34 cellular contexts compared by ENCODE assay signal in the genomic region with DNA sequence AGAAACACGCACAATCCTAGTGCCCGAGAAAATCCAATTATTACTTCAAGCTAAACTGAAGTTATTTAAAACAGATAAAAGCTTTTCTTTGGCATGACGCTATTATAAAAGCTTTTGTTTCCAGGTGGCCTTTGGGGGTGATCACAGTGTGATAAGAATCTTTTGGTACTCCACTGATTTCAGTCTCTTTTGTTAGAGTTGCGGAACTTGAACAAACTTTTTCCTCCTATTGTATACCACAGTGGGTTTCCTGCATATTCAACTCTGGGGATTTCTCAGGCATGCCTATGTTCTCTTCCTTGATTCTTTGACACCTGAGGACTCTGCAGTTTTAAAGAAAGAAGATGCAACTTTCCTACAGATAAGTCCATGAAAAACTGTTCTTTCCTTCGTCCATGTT.
"Had no signal": no experiment of that assay in that cellular context is flagged by ENCODE, and none has a peak within 500 bp of the region (broad histone marks: within the 10 kb centered on the region; RNA-seq: fewer than 3 reads in every experiment).

No MANE protein-coding gene starts in this region.

- ATAC-seq: activated CD4-positive, alpha-beta T cell treated with anti-CD3 and anti-CD28 coated beads for 36 hours; activated CD8-positive, alpha-beta memory T cell treated with anti-CD3 and anti-CD28 coated beads, Interleukin-2, amount 10 ng/mL, durations not matched to agents 7 days and 5 days; activated CD8-positive, alpha-beta T cell treated with anti-CD3 and anti-CD28 coated beads, Interleukin-2, amount 10 ng/mL, durations not matched to agents 7 days and 5 days; activated naive CD4-positive, alpha-beta T cell treated with anti-CD3 and anti-CD28 coated beads, Interleukin-2, amount 50 U/mL, for 72 hours; foreskin keratinocyte; gastrocnemius medialis; T-helper 17 cell had no signal

- H3K27ac ChIP-seq: brain microvascular endothelial cell, esophagus muscularis mucosa, foreskin keratinocyte, gastrocnemius medialis, WERI-Rb-1 had no signal

- H3K9me3 ChIP-seq: esophagus muscularis mucosa, gastrocnemius medialis, heart left ventricle had no signal

- H3K36me3 Mint-ChIP-seq: activated CD4-positive, alpha-beta memory T cell treated with anti-CD3 and anti-CD28 coated beads for 36 hours; activated CD8-positive, alpha-beta memory T cell treated with anti-CD3 and anti-CD28 coated beads, Interleukin-2, amount 10 ng/mL, durations not matched to agents 7 days and 5 days; activated naive CD4-positive, alpha-beta T cell treated with anti-CD3 and anti-CD28 coated beads, Interleukin-2, amount 10 ng/mL, durations not matched to agents 7 days and 5 days; activated naive CD4-positive, alpha-beta T cell treated with anti-CD3 and anti-CD28 coated beads, Interleukin-2, amount 50 U/mL, for 72 hours; activated naive CD8-positive, alpha-beta T cell treated with anti-CD3 and anti-CD28 coated beads, Interleukin-2, amount 10 ng/mL, durations not matched to agents 7 days and 5 days had no signal

- H3K27ac Mint-ChIP-seq: activated CD4-positive, alpha-beta memory T cell treated with anti-CD3 and anti-CD28 coated beads for 36 hours; activated CD4-positive, alpha-beta T cell treated with anti-CD3 and anti-CD28 coated beads for 36 hours; activated CD4-positive, alpha-beta T cell treated with anti-CD3 and anti-CD28 coated beads, Interleukin-2, amount 10 ng/mL, durations not matched to agents 24 days and 14 days; activated CD8-positive, alpha-beta memory T cell treated with anti-CD3 and anti-CD28 coated beads, Interleukin-2, amount 10 ng/mL, durations not matched to agents 7 days and 5 days; activated CD8-positive, alpha-beta T cell treated with anti-CD3 and anti-CD28 coated beads, Interleukin-2, amount 10 ng/mL, durations not matched to agents 7 days and 5 days; activated naive CD4-positive, alpha-beta T cell treated with anti-CD3 and anti-CD28 coated beads, Interleukin-2, amount 10 ng/mL, durations not matched to agents 7 days and 5 days; activated naive CD4-positive, alpha-beta T cell treated with anti-CD3 and anti-CD28 coated beads, Interleukin-2, amount 50 U/mL, for 72 hours; activated naive CD8-positive, alpha-beta T cell treated with anti-CD3 and anti-CD28 coated beads, Interleukin-2, amount 10 ng/mL, durations not matched to agents 7 days and 5 days; activated T-helper 1 cell treated with anti-CD3 and anti-CD28 coated beads, Interleukin-12 subunit alpha, Interleukin-12 subunit beta, Interleukin-2, Interleukin-4 antibody, amounts not matched to agents 30 ng/mL and 10 ng/mL and 1 ng/mL, durations not matched to agents 14 hours and 24 hours and 36 hours; activated T-helper 2 cell treated with anti-CD3 and anti-CD28 coated beads, Interferon-gamma antibody, Interleukin-2, Interleukin-4, amounts not matched to agents 10 μg/mL and 5 μg/mL and 100 μg/mL, durations not matched to agents 14 hours and 24 hours and 36 hours; T-helper 17 cell; T-helper 2 cell treated with Interferon-gamma antibody and Interleukin-4, amounts not matched to agents 5 μg/mL and 100 μg/mL, for 36 hours had no signal

- H3K27me3 ChIP-seq: brain microvascular endothelial cell, esophagus muscularis mucosa, gastrocnemius medialis, heart left ventricle had no signal

- H3K4me1 ChIP-seq: foreskin keratinocyte had no signal

- H3K4me3 ChIP-seq: coronary artery, esophagus muscularis mucosa, gastrocnemius medialis, heart left ventricle had no signal

- H3K36me3 ChIP-seq: brain microvascular endothelial cell, esophagus muscularis mucosa, gastrocnemius medialis, heart left ventricle, WERI-Rb-1 had no signal

- DNase-seq: activated CD4-positive, alpha-beta memory T cell treated with anti-CD3 and anti-CD28 coated beads for 36 hours; activated CD4-positive, alpha-beta T cell treated with anti-CD3 and anti-CD28 coated beads for 36 hours; activated CD4-positive, alpha-beta T cell treated with anti-CD3 and anti-CD28 coated beads, Interleukin-2, amount 10 ng/mL, durations not matched to agents 24 days and 14 days; activated CD4-positive, CD25-positive, alpha-beta regulatory T cell; activated CD4-positive, CD25-positive, alpha-beta regulatory T cell treated with anti-CD3 and anti-CD28 coated beads, Interleukin-2, amount 50 U/mL, for 72 hours; activated CD8-positive, alpha-beta memory T cell treated with anti-CD3 and anti-CD28 coated beads, Interleukin-2, amount 10 ng/mL, durations not matched to agents 7 days and 5 days; activated CD8-positive, alpha-beta memory T cell treated with anti-CD3 and anti-CD28 coated beads, Interleukin-2, amount 50 U/mL, for 4 hours; activated CD8-positive, alpha-beta T cell treated with anti-CD3 and anti-CD28 coated beads, Interleukin-2, amount 10 ng/mL, durations not matched to agents 7 days and 5 days; activated effector memory CD4-positive, alpha-beta T cell treated with anti-CD3 and anti-CD28 coated beads, Interleukin-2, amount 50 U/mL, for 16 hours; activated naive CD4-positive, alpha-beta T cell; activated naive CD4-positive, alpha-beta T cell treated with anti-CD3 and anti-CD28 coated beads, Interleukin-2, amount 10 ng/mL, durations not matched to agents 7 days and 5 days; activated naive CD8-positive, alpha-beta T cell treated with anti-CD3 and anti-CD28 coated beads, Interleukin-2, amount 10 ng/mL, durations not matched to agents 7 days and 5 days; activated T-cell treated with anti-CD3 and anti-CD28 coated beads, Interleukin-2, amount 50 U/mL, for 1 hour; activated T-cell treated with anti-CD3 and anti-CD28 coated beads, Interleukin-2, amount 50 U/mL, for 48 hours; amniotic stem cell; anterior cingulate cortex; brain microvascular endothelial cell; effector CD8-positive, alpha-beta T cell; erythroblast; foreskin keratinocyte; gastrocnemius medialis; glutamatergic neuron; heart left ventricle; T-helper 1 cell; T-helper 17 cell; T1000; WERI-Rb-1 had no signal

- H3K4me3 Mint-ChIP-seq: activated CD4-positive, alpha-beta memory T cell treated with anti-CD3 and anti-CD28 coated beads for 36 hours; activated CD4-positive, alpha-beta T cell treated with anti-CD3 and anti-CD28 coated beads for 36 hours; activated CD4-positive, alpha-beta T cell treated with anti-CD3 and anti-CD28 coated beads, Interleukin-2, amount 10 ng/mL, durations not matched to agents 24 days and 14 days; activated CD8-positive, alpha-beta memory T cell treated with anti-CD3 and anti-CD28 coated beads, Interleukin-2, amount 10 ng/mL, durations not matched to agents 7 days and 5 days; activated CD8-positive, alpha-beta T cell treated with anti-CD3 and anti-CD28 coated beads, Interleukin-2, amount 10 ng/mL, durations not matched to agents 7 days and 5 days; activated naive CD4-positive, alpha-beta T cell treated with anti-CD3 and anti-CD28 coated beads, Interleukin-2, amount 10 ng/mL, durations not matched to agents 7 days and 5 days; activated naive CD8-positive, alpha-beta T cell treated with anti-CD3 and anti-CD28 coated beads, Interleukin-2, amount 10 ng/mL, durations not matched to agents 7 days and 5 days; activated T-helper 1 cell treated with anti-CD3 and anti-CD28 coated beads, Interleukin-12 subunit alpha, Interleukin-12 subunit beta, Interleukin-2, Interleukin-4 antibody, amounts not matched to agents 30 ng/mL and 10 ng/mL and 1 ng/mL, durations not matched to agents 14 hours and 24 hours and 36 hours; central memory CD8-positive, alpha-beta T cell; T-helper 17 cell; T-helper 2 cell treated with Interferon-gamma antibody and Interleukin-4, amounts not matched to agents 5 μg/mL and 100 μg/mL, for 36 hours had no signal

- H3K9me3 Mint-ChIP-seq: activated CD4-positive, alpha-beta memory T cell treated with anti-CD3 and anti-CD28 coated beads for 36 hours; activated CD4-positive, alpha-beta T cell treated with anti-CD3 and anti-CD28 coated beads, Interleukin-2, amount 10 ng/mL, durations not matched to agents 24 days and 14 days; activated naive CD4-positive, alpha-beta T cell treated with anti-CD3 and anti-CD28 coated beads, Interleukin-2, amount 10 ng/mL, durations not matched to agents 7 days and 5 days; activated naive CD4-positive, alpha-beta T cell treated with anti-CD3 and anti-CD28 coated beads, Interleukin-2, amount 50 U/mL, for 72 hours; activated naive CD8-positive, alpha-beta T cell treated with anti-CD3 and anti-CD28 coated beads, Interleukin-2, amount 10 ng/mL, durations not matched to agents 7 days and 5 days; activated T-helper 1 cell treated with anti-CD3 and anti-CD28 coated beads, Interleukin-12 subunit alpha, Interleukin-12 subunit beta, Interleukin-2, Interleukin-4 antibody, amounts not matched to agents 30 ng/mL and 10 ng/mL and 1 ng/mL, durations not matched to agents 14 hours and 24 hours and 36 hours; activated T-helper 2 cell treated with anti-CD3 and anti-CD28 coated beads, Interferon-gamma antibody, Interleukin-2, Interleukin-4, amounts not matched to agents 10 μg/mL and 5 μg/mL and 100 μg/mL, durations not matched to agents 14 hours and 24 hours and 36 hours; central memory CD8-positive, alpha-beta T cell; T-helper 2 cell treated with Interferon-gamma antibody and Interleukin-4, amounts not matched to agents 5 μg/mL and 100 μg/mL, for 36 hours had no signal

- H3K4me1 Mint-ChIP-seq: activated CD4-positive, alpha-beta T cell treated with anti-CD3 and anti-CD28 coated beads for 36 hours; activated CD4-positive, alpha-beta T cell treated with anti-CD3 and anti-CD28 coated beads, Interleukin-2, amount 10 ng/mL, durations not matched to agents 24 days and 14 days; activated CD8-positive, alpha-beta memory T cell treated with anti-CD3 and anti-CD28 coated beads, Interleukin-2, amount 10 ng/mL, durations not matched to agents 7 days and 5 days; activated naive CD4-positive, alpha-beta T cell treated with anti-CD3 and anti-CD28 coated beads, Interleukin-2, amount 10 ng/mL, durations not matched to agents 7 days and 5 days; activated naive CD8-positive, alpha-beta T cell treated with anti-CD3 and anti-CD28 coated beads, Interleukin-2, amount 10 ng/mL, durations not matched to agents 7 days and 5 days; central memory CD8-positive, alpha-beta T cell had no signal
